ENCODE assay signal across 1 cellular context in the genomic region with DNA sequence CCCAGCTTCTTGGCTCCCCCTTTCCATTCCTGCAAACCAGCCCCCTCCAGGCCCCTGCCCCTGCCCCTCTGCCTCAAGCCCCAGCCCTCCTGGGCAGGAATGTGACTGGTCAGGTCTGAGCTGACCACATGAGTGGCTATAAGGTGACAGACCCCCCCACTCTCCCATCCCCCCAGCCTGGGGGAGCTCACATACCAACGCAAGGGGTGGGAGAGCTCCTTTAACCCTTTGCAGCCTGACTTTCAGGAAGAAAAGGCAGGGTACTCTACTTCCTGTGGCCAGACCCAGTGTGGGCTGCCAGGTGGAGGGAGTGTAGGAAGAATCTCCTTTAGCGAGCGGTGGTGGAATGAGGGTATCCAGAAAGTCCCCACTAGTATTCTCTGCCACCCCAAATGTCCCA.
TF ChIP-seq lines count a peak whose summit lies in the region.

No MANE protein-coding gene starts in this region.

TF ChIP-seq in GM23338, 12 proteins besides CTCF, POLR2A, EP300 and RAD21:
- no peak for TF ChIP-seq EZH2 (IDR thresholded peaks at IDR 0.05; ENCODE audit: low read depth, unreplicated experiment)
- peak; percentile 33 for TF ChIP-seq JUNB (IDR thresholded peaks at IDR 0.05; ENCODE audit: unreplicated experiment)
- TF ChIP-seq, protein P1, sequence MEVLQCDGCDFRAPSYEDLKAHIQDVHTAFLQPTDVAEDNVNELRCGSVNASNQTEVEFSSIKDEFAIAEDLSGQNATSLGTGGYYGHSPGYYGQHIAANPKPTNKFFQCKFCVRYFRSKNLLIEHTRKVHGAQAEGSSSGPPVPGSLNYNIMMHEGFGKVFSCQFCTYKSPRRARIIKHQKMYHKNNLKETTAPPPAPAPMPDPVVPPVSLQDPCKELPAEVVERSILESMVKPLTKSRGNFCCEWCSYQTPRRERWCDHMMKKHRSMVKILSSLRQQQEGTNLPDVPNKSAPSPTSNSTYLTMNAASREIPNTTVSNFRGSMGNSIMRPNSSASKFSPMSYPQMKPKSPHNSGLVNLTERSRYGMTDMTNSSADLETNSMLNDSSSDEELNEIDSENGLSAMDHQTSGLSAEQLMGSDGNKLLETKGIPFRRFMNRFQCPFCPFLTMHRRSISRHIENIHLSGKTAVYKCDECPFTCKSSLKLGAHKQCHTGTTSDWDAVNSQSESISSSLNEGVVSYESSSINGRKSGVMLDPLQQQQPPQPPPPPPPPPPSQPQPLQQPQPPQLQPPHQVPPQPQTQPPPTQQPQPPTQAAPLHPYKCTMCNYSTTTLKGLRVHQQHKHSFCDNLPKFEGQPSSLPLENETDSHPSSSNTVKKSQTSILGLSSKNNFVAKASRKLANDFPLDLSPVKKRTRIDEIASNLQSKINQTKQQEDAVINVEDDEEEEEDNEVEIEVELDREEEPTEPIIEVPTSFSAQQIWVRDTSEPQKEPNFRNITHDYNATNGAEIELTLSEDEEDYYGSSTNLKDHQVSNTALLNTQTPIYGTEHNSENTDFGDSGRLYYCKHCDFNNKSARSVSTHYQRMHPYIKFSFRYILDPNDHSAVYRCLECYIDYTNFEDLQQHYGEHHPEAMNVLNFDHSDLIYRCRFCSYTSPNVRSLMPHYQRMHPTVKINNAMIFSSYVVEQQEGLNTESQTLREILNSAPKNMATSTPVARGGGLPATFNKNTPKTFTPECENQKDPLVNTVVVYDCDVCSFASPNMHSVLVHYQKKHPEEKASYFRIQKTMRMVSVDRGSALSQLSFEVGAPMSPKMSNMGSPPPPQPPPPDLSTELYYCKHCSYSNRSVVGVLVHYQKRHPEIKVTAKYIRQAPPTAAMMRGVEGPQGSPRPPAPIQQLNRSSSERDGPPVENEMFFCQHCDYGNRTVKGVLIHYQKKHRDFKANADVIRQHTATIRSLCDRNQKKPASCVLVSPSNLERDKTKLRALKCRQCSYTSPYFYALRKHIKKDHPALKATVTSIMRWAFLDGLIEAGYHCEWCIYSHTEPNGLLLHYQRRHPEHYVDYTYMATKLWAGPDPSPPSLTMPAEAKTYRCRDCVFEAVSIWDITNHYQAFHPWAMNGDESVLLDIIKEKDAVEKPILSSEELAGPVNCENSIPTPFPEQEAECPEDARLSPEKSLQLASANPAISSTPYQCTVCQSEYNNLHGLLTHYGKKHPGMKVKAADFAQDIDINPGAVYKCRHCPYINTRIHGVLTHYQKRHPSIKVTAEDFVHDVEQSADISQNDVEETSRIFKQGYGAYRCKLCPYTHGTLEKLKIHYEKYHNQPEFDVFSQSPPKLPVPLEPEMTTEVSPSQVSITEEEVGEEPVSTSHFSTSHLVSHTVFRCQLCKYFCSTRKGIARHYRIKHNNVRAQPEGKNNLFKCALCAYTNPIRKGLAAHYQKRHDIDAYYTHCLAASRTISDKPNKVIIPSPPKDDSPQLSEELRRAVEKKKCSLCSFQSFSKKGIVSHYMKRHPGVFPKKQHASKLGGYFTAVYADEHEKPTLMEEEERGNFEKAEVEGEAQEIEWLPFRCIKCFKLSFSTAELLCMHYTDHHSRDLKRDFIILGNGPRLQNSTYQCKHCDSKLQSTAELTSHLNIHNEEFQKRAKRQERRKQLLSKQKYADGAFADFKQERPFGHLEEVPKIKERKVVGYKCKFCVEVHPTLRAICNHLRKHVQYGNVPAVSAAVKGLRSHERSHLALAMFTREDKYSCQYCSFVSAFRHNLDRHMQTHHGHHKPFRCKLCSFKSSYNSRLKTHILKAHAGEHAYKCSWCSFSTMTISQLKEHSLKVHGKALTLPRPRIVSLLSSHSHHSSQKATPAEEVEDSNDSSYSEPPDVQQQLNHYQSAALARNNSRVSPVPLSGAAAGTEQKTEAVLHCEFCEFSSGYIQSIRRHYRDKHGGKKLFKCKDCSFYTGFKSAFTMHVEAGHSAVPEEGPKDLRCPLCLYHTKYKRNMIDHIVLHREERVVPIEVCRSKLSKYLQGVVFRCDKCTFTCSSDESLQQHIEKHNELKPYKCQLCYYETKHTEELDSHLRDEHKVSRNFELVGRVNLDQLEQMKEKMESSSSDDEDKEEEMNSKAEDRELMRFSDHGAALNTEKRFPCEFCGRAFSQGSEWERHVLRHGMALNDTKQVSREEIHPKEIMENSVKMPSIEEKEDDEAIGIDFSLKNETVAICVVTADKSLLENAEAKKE (CRISPR knock-in tag; IDR thresholded peaks at IDR 0.05) = no peak
- no peak for TF ChIP-seq NANOG (IDR thresholded peaks at IDR 0.05; ENCODE audit: borderline replicate concordance)
- TF ChIP-seq, protein P2, sequence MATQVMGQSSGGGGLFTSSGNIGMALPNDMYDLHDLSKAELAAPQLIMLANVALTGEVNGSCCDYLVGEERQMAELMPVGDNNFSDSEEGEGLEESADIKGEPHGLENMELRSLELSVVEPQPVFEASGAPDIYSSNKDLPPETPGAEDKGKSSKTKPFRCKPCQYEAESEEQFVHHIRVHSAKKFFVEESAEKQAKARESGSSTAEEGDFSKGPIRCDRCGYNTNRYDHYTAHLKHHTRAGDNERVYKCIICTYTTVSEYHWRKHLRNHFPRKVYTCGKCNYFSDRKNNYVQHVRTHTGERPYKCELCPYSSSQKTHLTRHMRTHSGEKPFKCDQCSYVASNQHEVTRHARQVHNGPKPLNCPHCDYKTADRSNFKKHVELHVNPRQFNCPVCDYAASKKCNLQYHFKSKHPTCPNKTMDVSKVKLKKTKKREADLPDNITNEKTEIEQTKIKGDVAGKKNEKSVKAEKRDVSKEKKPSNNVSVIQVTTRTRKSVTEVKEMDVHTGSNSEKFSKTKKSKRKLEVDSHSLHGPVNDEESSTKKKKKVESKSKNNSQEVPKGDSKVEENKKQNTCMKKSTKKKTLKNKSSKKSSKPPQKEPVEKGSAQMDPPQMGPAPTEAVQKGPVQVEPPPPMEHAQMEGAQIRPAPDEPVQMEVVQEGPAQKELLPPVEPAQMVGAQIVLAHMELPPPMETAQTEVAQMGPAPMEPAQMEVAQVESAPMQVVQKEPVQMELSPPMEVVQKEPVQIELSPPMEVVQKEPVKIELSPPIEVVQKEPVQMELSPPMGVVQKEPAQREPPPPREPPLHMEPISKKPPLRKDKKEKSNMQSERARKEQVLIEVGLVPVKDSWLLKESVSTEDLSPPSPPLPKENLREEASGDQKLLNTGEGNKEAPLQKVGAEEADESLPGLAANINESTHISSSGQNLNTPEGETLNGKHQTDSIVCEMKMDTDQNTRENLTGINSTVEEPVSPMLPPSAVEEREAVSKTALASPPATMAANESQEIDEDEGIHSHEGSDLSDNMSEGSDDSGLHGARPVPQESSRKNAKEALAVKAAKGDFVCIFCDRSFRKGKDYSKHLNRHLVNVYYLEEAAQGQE (IDR thresholded peaks at IDR 0.05; ENCODE audit: unreplicated experiment) = no peak
- TF ChIP-seq ZNF331 (CRISPR knock-in tag; IDR thresholded peaks at IDR 0.05; ENCODE audit: low read depth) = no peak
- peak; percentile 53 for TF ChIP-seq ETS1 (IDR thresholded peaks at IDR 0.05)
- TF ChIP-seq STAT1 (IDR thresholded peaks at IDR 0.05; ENCODE audit: unreplicated experiment) = no peak
- no peak for TF ChIP-seq ZNF114 (CRISPR knock-in tag; IDR thresholded peaks at IDR 0.05)
- peak; percentile 32; the same call in 1 of the 2 replicates for TF ChIP-seq POLR2AphosphoS5 (IDR thresholded peaks at IDR 0.05; ENCODE audit: low read depth)
- peak; percentile 36; the same call in 1 of the 2 replicates for TF ChIP-seq CREB1 (CRISPR knock-in tag; IDR thresholded peaks at IDR 0.05; ENCODE audit: low read depth)
- TF ChIP-seq EZH2phosphoT487 (IDR thresholded peaks at IDR 0.05; ENCODE audit: unreplicated experiment) = no peak
